In genomic region chr16:89357055-89357454, GRCh38 we compare ENCODE assay signal across 9 cellular contexts.
DNase-seq lines count a peak whose midpoint lies in the region; ATAC-seq, FAIRE-seq and TF ChIP-seq lines count a peak whose summit lies in the region.
"Had no signal": no experiment of that assay in that cellular context is flagged by ENCODE, and none has a peak within 500 bp of the region (broad histone marks: within the 10 kb centered on the region; RNA-seq: fewer than 3 reads in every experiment).

No MANE protein-coding gene starts in this region.

- H3K27me3 Mint-ChIP-seq in CD8-positive, alpha-beta memory T cell, result peaks cover 0 to 2% of the 10 kb centered on the region in 2 donors
- no peaks in the 10 kb centered on the region for H3K27me3 Mint-ChIP-seq in WTC11 (ENCODE audit: low read depth)

- CTCF ChIA-PET in CD8-positive, alpha-beta memory T cell (lab: Charles Lee), result interaction anchor here (1.2 to 1.4 kb wide), 2 partner anchors 16 to 118 kb away, joined by 3 to 5 read pairs; no protein-coding TSS in a partner anchor
- CTCF ChIA-PET in WTC11 (lab: Charles Lee), result interaction anchor here (0.5 to 2.9 kb wide), 19 partner anchors 10 to 150 kb away, joined by 3 to 12 read pairs (median 4); no protein-coding TSS in a partner anchor

- ATAC-seq in WTC11, result peak; percentile 77
- no peak for ATAC-seq in GM19324 (IDR thresholded peaks at IDR 0.05; ENCODE audit: low FRiP score, unreplicated experiment)

- H3K36me3 ChIP-seq in CD8-positive, alpha-beta memory T cell (ENCODE audit: insufficient read depth, low read length), result no peaks in the 10 kb centered on the region
- H3K36me3 ChIP-seq in bronchial epithelial cell (ENCODE audit: control insufficient read depth, insufficient read depth, low read length) (peaks cover 15% of the 10 kb centered on the region), skeletal muscle satellite cell (ENCODE audit: insufficient read depth, low read length) (peaks cover 3% of the 10 kb centered on the region)
- H3K36me3 ChIP-seq: pancreas had no signal

- no peak overlapping the region for H3K9ac ChIP-seq in skeletal muscle satellite cell (ENCODE audit: low read depth, low read length)

- peak overlapping the region; percentile 40 for H3K27ac ChIP-seq in CD8-positive, alpha-beta memory T cell (ENCODE audit: low read depth, low read length)

- no peak for TF ChIP-seq CTCF in WTC11 (IDR thresholded peaks at IDR 0.05)
- TF ChIP-seq CTCF in bronchial epithelial cell (IDR thresholded peaks at IDR 0.05; ENCODE audit: insufficient read depth, low read length, severe bottlenecking), result peak; percentile 28

- H3K9me3 Mint-ChIP-seq in CD8-positive, alpha-beta memory T cell, result no peaks in the 10 kb centered on the region
- H3K9me3 Mint-ChIP-seq in WTC11, result no peaks in the 10 kb centered on the region

- FAIRE-seq in bronchial epithelial cell (lab: Jason Lieb, UNC), result no peak
- FAIRE-seq: pancreas had no signal

- peaks cover 84% of the 10 kb centered on the region for H3K4me1 ChIP-seq in CD8-positive, alpha-beta memory T cell (ENCODE audit: insufficient read depth, low read length)
- peaks cover 32% of the 10 kb centered on the region for H3K4me1 ChIP-seq in skeletal muscle satellite cell (ENCODE audit: control insufficient read depth, insufficient read depth, low read length)

- peak overlapping the region; percentile 15 to 92 (median 86) for H3K27ac Mint-ChIP-seq in CD8-positive, alpha-beta memory T cell
- H3K27ac Mint-ChIP-seq in WTC11, result peak overlapping the region; percentile 47

- H3K9me3 ChIP-seq in CD8-positive, alpha-beta memory T cell (ENCODE audit: low read length), result no peaks in the 10 kb centered on the region
- no peaks in the 10 kb centered on the region for H3K9me3 ChIP-seq in skeletal muscle satellite cell (replicated peaks; ENCODE audit: low read length)
- H3K9me3 ChIP-seq: pancreas had no signal

- peak overlapping the region; percentile 42 for H3K4me2 ChIP-seq in skeletal muscle satellite cell (ENCODE audit: low read length)

- H3K27me3 ChIP-seq in CD8-positive, alpha-beta memory T cell (ENCODE audit: insufficient read depth, low read length, poor library complexity, severe bottlenecking), result no peaks in the 10 kb centered on the region
- H3K27me3 ChIP-seq in bronchial epithelial cell (ENCODE audit: control insufficient read depth, insufficient read depth, low read length) (no peaks in the 10 kb centered on the region), skeletal muscle satellite cell (ENCODE audit: control insufficient read depth, insufficient read depth, low read length) (no peaks in the 10 kb centered on the region)
- H3K27me3 ChIP-seq: pancreas had no signal

- no peak for DNase-seq in CD8-positive, alpha-beta memory T cell
- DNase-seq in WTC11 (ENCODE audit: low spot score) (no peak), bronchial epithelial cell (ENCODE audit: low read depth) (peak; percentile 65), NCI-H526 treated with DMSO at 0.1 percent for 48 hours (lab: John Stamatoyannopoulos, UW) (no peak), putamen (ENCODE audit: low spot score) (no peak), T-helper 9 cell (no peak)

- POLR2A ChIA-PET in CD8-positive, alpha-beta memory T cell (lab: Charles Lee), result no interaction called here
- POLR2A ChIA-PET in WTC11 (lab: Charles Lee), result no interaction called here

- H3K4me3 Mint-ChIP-seq in CD8-positive, alpha-beta memory T cell, result peak overlapping the region; percentile 14 to 93 (median 82)
- no peak overlapping the region for H3K4me3 Mint-ChIP-seq in WTC11

- H3K4me3 ChIP-seq in CD8-positive, alpha-beta memory T cell (ENCODE audit: low read length), result peak overlapping the region; percentile 10
- no peak overlapping the region for H3K4me3 ChIP-seq in bronchial epithelial cell (ENCODE audit: low read depth, low read length)
- H3K4me3 ChIP-seq in skeletal muscle satellite cell (ENCODE audit: low read length), result no peak overlapping the region
- H3K4me3 ChIP-seq: pancreas had no signal

- peaks cover 0 to 40% (median 0%) of the 10 kb centered on the region in 3 donors for H3K36me3 Mint-ChIP-seq in CD8-positive, alpha-beta memory T cell
- H3K36me3 Mint-ChIP-seq in WTC11, result no peaks in the 10 kb centered on the region; the same call in 1 of the 2 replicates

- peaks cover 86 to 94% (median 94%) of the 10 kb centered on the region in 3 donors for H3K4me1 Mint-ChIP-seq in CD8-positive, alpha-beta memory T cell
- peaks cover 75% of the 10 kb centered on the region for H3K4me1 Mint-ChIP-seq in WTC11

TF ChIP-seq in WTC11, 78 proteins besides CTCF, POLR2A, EP300 and RAD21:
- TF ChIP-seq TCF7 (CRISPR knock-in tag; IDR thresholded peaks at IDR 0.05; ENCODE audit: low read depth) (no peak), E2F5 (CRISPR knock-in tag; IDR thresholded peaks at IDR 0.05) (no peak), NFE2L1 (CRISPR knock-in tag; IDR thresholded peaks at IDR 0.05) (no peak), ATF1 (CRISPR knock-in tag; IDR thresholded peaks at IDR 0.05) (no peak), TEAD1 (CRISPR knock-in tag; IDR thresholded peaks at IDR 0.05) (no peak), ZNF281 (CRISPR knock-in tag; IDR thresholded peaks at IDR 0.05) (no peak), FOXJ3 (CRISPR knock-in tag; IDR thresholded peaks at IDR 0.05; ENCODE audit: borderline replicate concordance) (no peak), ETV6 (CRISPR knock-in tag; IDR thresholded peaks at IDR 0.05) (no peak), USF1 (CRISPR knock-in tag; IDR thresholded peaks at IDR 0.05) (no peak), ZNF416 (CRISPR knock-in tag; IDR thresholded peaks at IDR 0.05) (no peak), ZNF396 (CRISPR knock-in tag; IDR thresholded peaks at IDR 0.05; ENCODE audit: borderline replicate concordance) (no peak), ATF2 (CRISPR knock-in tag; IDR thresholded peaks at IDR 0.05; ENCODE audit: borderline replicate concordance, low read depth) (no peak), GRHL2 (CRISPR knock-in tag; IDR thresholded peaks at IDR 0.05; ENCODE audit: insufficient replicate concordance, severe bottlenecking) (no peak), GABPB1 (CRISPR knock-in tag; IDR thresholded peaks at IDR 0.05) (no peak)
